ENCODE assay signal across 1 cellular context in the genomic region with DNA sequence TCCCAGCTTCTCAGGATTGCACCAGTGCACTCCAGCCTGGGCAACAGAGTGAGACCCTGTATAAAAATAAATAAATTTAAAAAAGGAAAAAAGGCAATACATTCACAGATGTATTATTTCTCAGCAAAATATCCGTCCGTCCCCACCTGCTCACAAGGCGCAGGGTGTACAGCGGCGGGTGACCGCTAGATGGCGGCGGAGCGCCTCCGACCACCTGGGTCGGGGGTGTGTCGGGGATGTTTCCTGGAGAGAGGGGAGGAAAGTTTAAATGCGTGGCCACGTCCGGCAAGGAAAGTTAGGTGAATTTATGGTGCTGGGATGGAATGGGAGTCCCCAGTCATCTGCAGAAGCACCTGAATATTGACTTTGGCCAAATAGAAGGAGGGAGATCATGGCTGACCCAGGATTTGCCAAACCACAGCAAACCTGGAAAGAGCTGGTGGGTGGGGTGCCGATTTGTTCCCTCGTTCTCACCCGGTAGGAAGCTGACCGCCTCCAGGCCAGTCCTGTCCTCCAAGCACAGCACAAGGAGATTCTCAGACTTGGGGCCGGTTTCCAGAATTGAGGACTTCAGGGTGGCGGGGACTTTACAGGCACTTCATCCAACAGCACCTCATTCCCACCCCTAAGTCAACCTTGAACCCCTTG.
TF ChIP-seq lines count a peak whose summit lies in the region.

No MANE protein-coding gene starts in this region.

TF ChIP-seq in HepG2, 621 proteins besides CTCF, POLR2A, EP300 and RAD21 (continued from another document):
- TF ChIP-seq ZNF501 (CRISPR knock-in tag; IDR thresholded peaks at IDR 0.05) (peak; percentile 14; the same call in 1 of the 2 replicates), TOE1 (CRISPR knock-in tag; IDR thresholded peaks at IDR 0.05) (no peak), HNRNPLL (IDR thresholded peaks at IDR 0.05; ENCODE audit: low read depth, low read length, poor library complexity, severe bottlenecking) (peak; percentile 28), PPARG (CRISPR knock-in tag; conservative IDR thresholded peaks at IDR 0.05) (0 out of 2 replicates have a peak, but pooled peaks have one; percentile 19)
